In genomic region chr22:27329471-27329870, GRCh38 we compare ENCODE assay signal across 21 cellular contexts.
DNase-seq lines count a peak whose midpoint lies in the region; ATAC-seq and TF ChIP-seq lines count a peak whose summit lies in the region.
"Had no signal": no experiment of that assay in that cellular context is flagged by ENCODE, and none has a peak within 500 bp of the region (broad histone marks: within the 10 kb centered on the region; RNA-seq: fewer than 3 reads in every experiment).

No MANE protein-coding gene starts in this region.

- TF ChIP-seq CTCF in WTC11 (IDR thresholded peaks at IDR 0.05), result no peak
- no peak for TF ChIP-seq CTCF in vagina (IDR thresholded peaks at IDR 0.05)

- intact Hi-C loops in vagina (cut with DNase I), result no loop called here

- no peaks in the 10 kb centered on the region for H3K27me3 ChIP-seq in vagina

- no peak overlapping the region for H3K27ac Mint-ChIP-seq in activated CD8-positive, alpha-beta memory T cell treated with anti-CD3 and anti-CD28 coated beads, Interleukin-2, amount 10 ng/mL, durations not matched to agents 7 days and 5 days
- no peak overlapping the region for H3K27ac Mint-ChIP-seq in WTC11
- H3K27ac Mint-ChIP-seq: activated naive CD8-positive, alpha-beta T cell treated with anti-CD3 and anti-CD28 coated beads for 36 hours had no signal

- H3K27me3 Mint-ChIP-seq in activated CD8-positive, alpha-beta memory T cell treated with anti-CD3 and anti-CD28 coated beads, Interleukin-2, amount 10 ng/mL, durations not matched to agents 7 days and 5 days, result peaks cover 6% of the 10 kb centered on the region
- H3K27me3 Mint-ChIP-seq in WTC11 (ENCODE audit: low read depth), result peaks cover 8% of the 10 kb centered on the region

- no peaks in the 10 kb centered on the region for H3K36me3 ChIP-seq in vagina
- H3K36me3 ChIP-seq: spleen had no signal

- no peak for ATAC-seq in activated CD8-positive, alpha-beta memory T cell treated with anti-CD3 and anti-CD28 coated beads, Interleukin-2, amount 10 ng/mL, durations not matched to agents 7 days and 5 days
- ATAC-seq in WTC11 (peak; percentile 81), GM18858 (IDR thresholded peaks at IDR 0.05; ENCODE audit: unreplicated experiment) (no peak), HG02623 (IDR thresholded peaks at IDR 0.05; ENCODE audit: unreplicated experiment) (no peak)
- ATAC-seq: A549, mucosa of descending colon had no signal

- no peak for TF ChIP-seq POLR2A in vagina (IDR thresholded peaks at IDR 0.05)

- no peak overlapping the region for H3K4me3 ChIP-seq in vagina
- H3K4me3 ChIP-seq: A549, mucosa of descending colon, spleen had no signal

- no peaks in the 10 kb centered on the region for H3K4me1 Mint-ChIP-seq in activated CD8-positive, alpha-beta memory T cell treated with anti-CD3 and anti-CD28 coated beads, Interleukin-2, amount 10 ng/mL, durations not matched to agents 7 days and 5 days
- H3K4me1 Mint-ChIP-seq in WTC11, result peaks cover 27% of the 10 kb centered on the region

- CTCF ChIA-PET in activated CD8-positive, alpha-beta memory T cell treated with anti-CD3 and anti-CD28 coated beads, Interleukin-2, amount 10 ng/mL, durations not matched to agents 7 days and 5 days (lab: Charles Lee), result no interaction called here
- CTCF ChIA-PET in WTC11 (lab: Charles Lee), result interaction anchor here (0.8 to 1.3 kb wide), 4 partner anchors 13 to 573 kb away, joined by 3 to 6 read pairs (median 4); no protein-coding TSS in a partner anchor

- H3K9me3 ChIP-seq in vagina, result no peaks in the 10 kb centered on the region
- H3K9me3 ChIP-seq: A549, mucosa of descending colon, SK-N-SH had no signal

- no peaks in the 10 kb centered on the region for H3K9me3 Mint-ChIP-seq in activated CD8-positive, alpha-beta memory T cell treated with anti-CD3 and anti-CD28 coated beads, Interleukin-2, amount 10 ng/mL, durations not matched to agents 7 days and 5 days (ENCODE audit: low read depth)
- H3K9me3 Mint-ChIP-seq in WTC11, result peaks cover 13% of the 10 kb centered on the region
- H3K9me3 Mint-ChIP-seq: activated naive CD8-positive, alpha-beta T cell treated with anti-CD3 and anti-CD28 coated beads for 36 hours had no signal

- no peaks in the 10 kb centered on the region for H3K36me3 Mint-ChIP-seq in activated CD8-positive, alpha-beta memory T cell treated with anti-CD3 and anti-CD28 coated beads, Interleukin-2, amount 10 ng/mL, durations not matched to agents 7 days and 5 days
- no peaks in the 10 kb centered on the region for H3K36me3 Mint-ChIP-seq in WTC11
- H3K36me3 Mint-ChIP-seq: activated naive CD8-positive, alpha-beta T cell treated with anti-CD3 and anti-CD28 coated beads for 36 hours had no signal

- H3K4me3 Mint-ChIP-seq in activated CD8-positive, alpha-beta memory T cell treated with anti-CD3 and anti-CD28 coated beads, Interleukin-2, amount 10 ng/mL, durations not matched to agents 7 days and 5 days, result no peak overlapping the region
- H3K4me3 Mint-ChIP-seq in WTC11, result peak overlapping the region; percentile 49
- H3K4me3 Mint-ChIP-seq: activated naive CD8-positive, alpha-beta T cell treated with anti-CD3 and anti-CD28 coated beads for 36 hours had no signal

- DNase-seq in activated CD8-positive, alpha-beta memory T cell treated with anti-CD3 and anti-CD28 coated beads, Interleukin-2, amount 10 ng/mL, durations not matched to agents 7 days and 5 days, result peak; percentile 12
- DNase-seq in activated CD8-positive, alpha-beta memory T cell treated with anti-CD3 and anti-CD28 coated beads for 24 hours, result no peak
- DNase-seq in WTC11 (ENCODE audit: low spot score), result no peak
- DNase-seq in islet precursor cell, result peak; percentile 49
- DNase-seq in vagina (ENCODE audit: extremely low spot score in 2 of 2), result peak; percentile 9 to 11
- no peak for DNase-seq in substantia nigra (lab: John Stamatoyannopoulos, UW)
- DNase-seq: activated naive CD8-positive, alpha-beta T cell treated with anti-CD3 and anti-CD28 coated beads for 36 hours; Calu3; GDM1; mucosa of descending colon; NCI-H1930; NK-92 treated with Interleukin-12 subunit alpha and Interleukin-12 subunit beta, amount 100 ng/mL, for 24 hours; occipital lobe; SK-N-SH; spleen; stimulated activated CD4-positive, alpha-beta T cell treated with anti-CD3 and anti-CD28 coated beads, Interleukin-4, amount 100 ng/mL, for 4 hours; T1000 had no signal

- H3K27ac ChIP-seq in vagina, result no peak overlapping the region
- no peak overlapping the region for H3K27ac ChIP-seq in substantia nigra (ENCODE audit: low read depth, low read length, poor library complexity, severe bottlenecking)
- H3K27ac ChIP-seq: KMS-11, spleen had no signal

- POLR2A ChIA-PET in WTC11 (lab: Charles Lee), result interaction anchor here (0.5 kb wide), 1 partner anchor 79 kb away, joined by 3 read pairs; no protein-coding TSS in a partner anchor

- no peaks in the 10 kb centered on the region for H3K4me1 ChIP-seq in vagina

TF ChIP-seq in WTC11, 78 proteins besides CTCF, POLR2A, EP300 and RAD21:
- TF ChIP-seq ZMAT4 (CRISPR knock-in tag; IDR thresholded peaks at IDR 0.05) (no peak), USF2 (CRISPR knock-in tag; IDR thresholded peaks at IDR 0.05) (peak; percentile 66), ATF1 (CRISPR knock-in tag; IDR thresholded peaks at IDR 0.05) (no peak), SMAD4 (CRISPR knock-in tag; IDR thresholded peaks at IDR 0.05) (no peak)

Comparison
In these comparisons a context has a peak if more than half of its experiments do, and no peak if none do; other contexts are left out.
1. DNase-seq: peak in activated CD8-positive, alpha-beta memory T cell treated with anti-CD3 and anti-CD28 coated beads, Interleukin-2, amount 10 ng/mL, durations not matched to agents 7 days and 5 days (single experiment), islet precursor cell (single experiment) and vagina (2 of 2); none in activated CD8-positive, alpha-beta memory T cell treated with anti-CD3 and anti-CD28 coated beads for 24 hours (single experiment), WTC11 (single experiment) and substantia nigra (0 of 49).